Comparison of ENCODE assay signal across 14 cellular contexts in genomic region chr19:49635530-49636229, GRCh38. TPM values are rescaled to one million over a fixed set of nuclear protein-coding genes. Genes with fewer than 3 reads are reported as not detected.
DNase-seq lines count a peak whose midpoint lies in the region; ATAC-seq, FAIRE-seq and TF ChIP-seq lines count a peak whose summit lies in the region.
"Had no signal": no experiment of that assay in that cellular context is flagged by ENCODE, and none has a peak within 500 bp of the region (broad histone marks: within the 10 kb centered on the region; RNA-seq: fewer than 3 reads in every experiment).

No MANE protein-coding gene starts in this region.

- peaks cover 25% of the 10 kb centered on the region for H3K27me3 Mint-ChIP-seq in activated naive CD4-positive, alpha-beta T cell treated with anti-CD3 and anti-CD28 coated beads, Interleukin-2, amount 10 ng/mL, durations not matched to agents 7 days and 5 days
- H3K27me3 Mint-ChIP-seq: activated CD4-positive, alpha-beta T cell treated with anti-CD3 and anti-CD28 coated beads, Interleukin-2, amount 10 ng/mL, durations not matched to agents 24 days and 14 days; CD4-positive, CD25-positive, alpha-beta regulatory T cell had no signal

- dilution Hi-C loops in keratinocyte (cut with MboI; ENCODE audit: extremely low pct_ligation_motif_present, low sequenced_read_pairs) = no loop called here

- FAIRE-seq in keratinocyte (lab: Jason Lieb, UNC) = no peak
- FAIRE-seq: GM12891, RCC 7860 had no signal

- peaks cover 1% of the 10 kb centered on the region for H3K36me3 Mint-ChIP-seq in activated naive CD4-positive, alpha-beta T cell treated with anti-CD3 and anti-CD28 coated beads, Interleukin-2, amount 10 ng/mL, durations not matched to agents 7 days and 5 days
- H3K36me3 Mint-ChIP-seq: CD4-positive, CD25-positive, alpha-beta regulatory T cell had no signal

- H3K27ac ChIP-seq in keratinocyte (ENCODE audit: control insufficient read depth, insufficient read depth, low read length) = no peak overlapping the region
- peak overlapping the region; percentile 15 for H3K27ac ChIP-seq in thymus (ENCODE audit: low read depth)
- H3K27ac ChIP-seq: right lobe of liver had no signal

- H3K4me3 ChIP-seq in keratinocyte (ENCODE audit: control insufficient read depth in 2 of 3, extremely low read depth in 1 of 3, insufficient read depth in 2 of 3, low read depth in 1 of 3, low read length in 3 of 3) (no peak overlapping the region), thymus (ENCODE audit: low read length) (no peak overlapping the region)
- H3K4me3 ChIP-seq: right lobe of liver had no signal

- H2AFZ ChIP-seq in keratinocyte (ENCODE audit: control insufficient read depth, low read length) = no peak overlapping the region

- no peak overlapping the region for H3K4me3 Mint-ChIP-seq in activated naive CD4-positive, alpha-beta T cell treated with anti-CD3 and anti-CD28 coated beads, Interleukin-2, amount 10 ng/mL, durations not matched to agents 7 days and 5 days
- H3K4me3 Mint-ChIP-seq: activated CD4-positive, alpha-beta T cell treated with anti-CD3 and anti-CD28 coated beads, Interleukin-2, amount 10 ng/mL, durations not matched to agents 24 days and 14 days had no signal

- H3K9me3 ChIP-seq in keratinocyte (ENCODE audit: control insufficient read depth, low read depth, low read length) (no peaks in the 10 kb centered on the region), thymus (ENCODE audit: control insufficient read depth) (no peaks in the 10 kb centered on the region)
- H3K9me3 ChIP-seq: right lobe of liver had no signal

- no peaks in the 10 kb centered on the region for H4K20me1 ChIP-seq in keratinocyte (ENCODE audit: control insufficient read depth, extremely low read depth, insufficient read depth, low read length)

- CTCF ChIA-PET in activated naive CD4-positive, alpha-beta T cell treated with anti-CD3 and anti-CD28 coated beads, Interleukin-2, amount 10 ng/mL, durations not matched to agents 7 days and 5 days (lab: Charles Lee) = no interaction called here

- peak overlapping the region; percentile 16 for H3K27ac Mint-ChIP-seq in activated naive CD4-positive, alpha-beta T cell treated with anti-CD3 and anti-CD28 coated beads, Interleukin-2, amount 10 ng/mL, durations not matched to agents 7 days and 5 days
- H3K27ac Mint-ChIP-seq: activated CD4-positive, alpha-beta T cell treated with anti-CD3 and anti-CD28 coated beads, Interleukin-2, amount 10 ng/mL, durations not matched to agents 24 days and 14 days had no signal

- TF ChIP-seq CTCF in keratinocyte (optimal IDR thresholded peaks at IDR 0.05 in 1 of 3, IDR thresholded peaks at IDR 0.05 in 1 of 3, conservative IDR thresholded peaks at IDR 0.05 in 1 of 3; ENCODE audit: extremely low read depth in 1 of 3, insufficient read depth in 2 of 3, low read length in 3 of 3) = peak in 2 of 3 experiments; percentile 13 to 26

- DNase-seq in activated naive CD4-positive, alpha-beta T cell treated with anti-CD3 and anti-CD28 coated beads, Interleukin-2, amount 10 ng/mL, durations not matched to agents 7 days and 5 days = no peak
- DNase-seq in activated naive CD4-positive, alpha-beta T cell (lab: John Stamatoyannopoulos, UW) = no peak
- peak; percentile 50 for DNase-seq in amniotic epithelial cell (ENCODE audit: low read depth)
- no peak for DNase-seq in keratinocyte (ENCODE audit: low read depth, low spot score)
- DNase-seq in NCI-H1417 treated with DMSO at 0.1 percent for 48 hours (lab: John Stamatoyannopoulos, UW) = no peak
- DNase-seq in cortex of kidney (lab: John Stamatoyannopoulos, UW) = no peak
- DNase-seq: activated CD4-positive, alpha-beta T cell treated with anti-CD3 and anti-CD28 coated beads, Interleukin-2, amount 10 ng/mL, durations not matched to agents 24 days and 14 days; CD4-positive, CD25-positive, alpha-beta regulatory T cell; NCI-H1105 had no signal

- H3K9me1 ChIP-seq in keratinocyte (ENCODE audit: control insufficient read depth, extremely low read depth, insufficient read depth, low read length) = no peaks in the 10 kb centered on the region

- WGBS in thymus = 80% methylated on average over 23 of the region's 23 CpGs

- no peak for ATAC-seq in HG03135 (IDR thresholded peaks at IDR 0.05; ENCODE audit: unreplicated experiment)
- ATAC-seq: right lobe of liver had no signal

- H3K36me3 ChIP-seq in keratinocyte (ENCODE audit: control insufficient read depth in 2 of 2, extremely low read depth in 1 of 2, insufficient read depth in 2 of 2, low read length in 2 of 2) = peaks cover 14% of the 10 kb centered on the region in 2 experiments
- H3K36me3 ChIP-seq in thymus (ENCODE audit: control insufficient read depth, insufficient read depth) = no peaks in the 10 kb centered on the region
- H3K36me3 ChIP-seq: right lobe of liver had no signal

- peaks cover 22% of the 10 kb centered on the region for H3K79me2 ChIP-seq in keratinocyte (ENCODE audit: control insufficient read depth, insufficient read depth, low read length)

- no peaks in the 10 kb centered on the region for H3K9me3 Mint-ChIP-seq in activated naive CD4-positive, alpha-beta T cell treated with anti-CD3 and anti-CD28 coated beads, Interleukin-2, amount 10 ng/mL, durations not matched to agents 7 days and 5 days
- H3K9me3 Mint-ChIP-seq: activated CD4-positive, alpha-beta T cell treated with anti-CD3 and anti-CD28 coated beads, Interleukin-2, amount 10 ng/mL, durations not matched to agents 24 days and 14 days; CD4-positive, CD25-positive, alpha-beta regulatory T cell had no signal

- peaks cover 10% of the 10 kb centered on the region for H3K4me1 ChIP-seq in keratinocyte (ENCODE audit: control insufficient read depth, extremely low read depth, insufficient read depth, low read length)
- peaks cover under 1% of the 10 kb centered on the region for H3K4me1 ChIP-seq in thymus (ENCODE audit: control insufficient read depth, insufficient read depth, low read length)

- peaks cover 33% of the 10 kb centered on the region for H3K4me1 Mint-ChIP-seq in activated naive CD4-positive, alpha-beta T cell treated with anti-CD3 and anti-CD28 coated beads, Interleukin-2, amount 10 ng/mL, durations not matched to agents 7 days and 5 days

- H3K27me3 ChIP-seq in keratinocyte (ENCODE audit: control insufficient read depth, extremely low read depth, insufficient read depth, low read length) = no peaks in the 10 kb centered on the region
- peaks cover 7% of the 10 kb centered on the region for H3K27me3 ChIP-seq in thymus (ENCODE audit: control insufficient read depth, insufficient read depth)
- H3K27me3 ChIP-seq: right lobe of liver had no signal

- no peak overlapping the region for H3K9ac ChIP-seq in keratinocyte (ENCODE audit: control insufficient read depth, extremely low read depth, insufficient read depth, low read length)

- H3K4me2 ChIP-seq in keratinocyte (ENCODE audit: control insufficient read depth, extremely low read depth, insufficient read depth, low read depth, low read length) = no peak overlapping the region

RNA-seq across cellular contexts. Expression of gene RRAS, which starts 4.3 kb away (rescaled TPM):
- polyA plus RNA-seq in keratinocyte = 98.1 to 184 TPM (median 154 TPM) in 3 replicates
- 25.4 TPM for polyA plus RNA-seq in keratinocyte (2011; ENCODE audit: low read depth)
- polyA plus RNA-seq in keratinocyte (2011; cell fraction: cytosol; rRNA removed) = 133 and 285 TPM in 2 replicates
- polyA plus RNA-seq in keratinocyte (2011; cell fraction: nucleus; rRNA removed) = 68.6 and 95.3 TPM in 2 replicates
- 135 and 186 TPM in 2 replicates for polyA plus RNA-seq in keratinocyte (2012; ENCODE audit: low replicate concordance)
- 51.3 to 172 TPM (median 95.8 TPM) in 3 replicates for polyA minus RNA-seq in keratinocyte
- 143 TPM for polyA minus RNA-seq in keratinocyte (2011; cell fraction: cytosol; rRNA and poly(A)+ RNA removed)
- polyA minus RNA-seq in keratinocyte (2011; cell fraction: nucleus; rRNA and poly(A)+ RNA removed) = 29.2 and 30.2 TPM in 2 replicates
- 60.9 TPM for polyA plus RNA-seq in thymus

RNA-seq across cellular contexts. Expression of gene SCAF1, which starts 6.3 kb away (rescaled TPM):
- polyA plus RNA-seq in keratinocyte (3.4 to 20.9 TPM (median 5.8 TPM) in 3 replicates), thymus (17.2 TPM)
- polyA plus RNA-seq in keratinocyte (2011; ENCODE audit: low read depth) = 8.1 TPM
- polyA plus RNA-seq in keratinocyte (2011; cell fraction: cytosol; rRNA removed) = 4.5 and 13.0 TPM in 2 replicates
- polyA plus RNA-seq in keratinocyte (2011; cell fraction: nucleus; rRNA removed) = 17.6 and 26.5 TPM in 2 replicates
- 25.0 and 48.7 TPM in 2 replicates for polyA plus RNA-seq in keratinocyte (2012; ENCODE audit: low replicate concordance)
- 4.9 to 27.9 TPM (median 6.3 TPM) in 3 replicates for polyA minus RNA-seq in keratinocyte
- 19.8 TPM for polyA minus RNA-seq in keratinocyte (2011; cell fraction: cytosol; rRNA and poly(A)+ RNA removed)
- polyA minus RNA-seq in keratinocyte (2011; cell fraction: nucleus; rRNA and poly(A)+ RNA removed) = 11.6 and 17.6 TPM in 2 replicates

RNA-seq across cellular contexts. Expression of gene IRF3, which starts 30.0 kb away (rescaled TPM):
- 50.4 to 67.5 TPM (median 57.7 TPM) in 3 replicates for polyA plus RNA-seq in keratinocyte
- 24.7 TPM for polyA plus RNA-seq in keratinocyte (2011; ENCODE audit: low read depth)
- 35.2 and 52.0 TPM in 2 replicates for polyA plus RNA-seq in keratinocyte (2011; cell fraction: cytosol; rRNA removed)
- 138 and 175 TPM in 2 replicates for polyA plus RNA-seq in keratinocyte (2011; cell fraction: nucleus; rRNA removed)
- polyA plus RNA-seq in keratinocyte (2012; ENCODE audit: low replicate concordance) = 69.0 and 102 TPM in 2 replicates
- polyA minus RNA-seq in keratinocyte = 35.3 to 109 TPM (median 44.3 TPM) in 3 replicates
- polyA minus RNA-seq in keratinocyte (2011; cell fraction: cytosol; rRNA and poly(A)+ RNA removed) = 76.5 TPM
- polyA minus RNA-seq in keratinocyte (2011; cell fraction: nucleus; rRNA and poly(A)+ RNA removed) = 36.6 and 42.7 TPM in 2 replicates
- 259 TPM for polyA plus RNA-seq in thymus

RNA-seq across cellular contexts. Expression of gene BCL2L12, which starts 30.1 kb away (rescaled TPM):
- polyA plus RNA-seq in keratinocyte (11.8 to 14.8 TPM (median 14.0 TPM) in 3 replicates), thymus (27.1 TPM)
- polyA plus RNA-seq in keratinocyte (2011; ENCODE audit: low read depth) = 5.7 TPM
- polyA plus RNA-seq in keratinocyte (2011; cell fraction: cytosol; rRNA removed) = 8.3 and 18.8 TPM in 2 replicates
- polyA plus RNA-seq in keratinocyte (2011; cell fraction: nucleus; rRNA removed) = 7.1 and 10.2 TPM in 2 replicates
- 13.1 and 32.0 TPM in 2 replicates for polyA plus RNA-seq in keratinocyte (2012; ENCODE audit: low replicate concordance)
- 4.2 to 19.2 TPM (median 6.9 TPM) in 3 replicates for polyA minus RNA-seq in keratinocyte
- 13.2 TPM for polyA minus RNA-seq in keratinocyte (2011; cell fraction: cytosol; rRNA and poly(A)+ RNA removed)
- 3.3 and 6.4 TPM in 2 replicates for polyA minus RNA-seq in keratinocyte (2011; cell fraction: nucleus; rRNA and poly(A)+ RNA removed)

RNA-seq across cellular contexts. Expression of gene PRMT1, which starts 41.4 kb away (rescaled TPM):
- polyA plus RNA-seq in keratinocyte = 280 to 322 TPM (median 311 TPM) in 3 replicates
- 97.7 TPM for polyA plus RNA-seq in keratinocyte (2011; ENCODE audit: low read depth)
- polyA plus RNA-seq in keratinocyte (2011; cell fraction: cytosol; rRNA removed) = 168 and 268 TPM in 2 replicates
- 208 and 239 TPM in 2 replicates for polyA plus RNA-seq in keratinocyte (2011; cell fraction: nucleus; rRNA removed)
- polyA plus RNA-seq in keratinocyte (2012; ENCODE audit: low replicate concordance) = 115 and 304 TPM in 2 replicates
- polyA minus RNA-seq in keratinocyte = 318 to 388 TPM (median 332 TPM) in 3 replicates
- polyA minus RNA-seq in keratinocyte (2011; cell fraction: cytosol; rRNA and poly(A)+ RNA removed) = 282 TPM
- polyA minus RNA-seq in keratinocyte (2011; cell fraction: nucleus; rRNA and poly(A)+ RNA removed) = 100 and 103 TPM in 2 replicates
- 101 TPM for polyA plus RNA-seq in thymus
